In the genomic region with DNA sequence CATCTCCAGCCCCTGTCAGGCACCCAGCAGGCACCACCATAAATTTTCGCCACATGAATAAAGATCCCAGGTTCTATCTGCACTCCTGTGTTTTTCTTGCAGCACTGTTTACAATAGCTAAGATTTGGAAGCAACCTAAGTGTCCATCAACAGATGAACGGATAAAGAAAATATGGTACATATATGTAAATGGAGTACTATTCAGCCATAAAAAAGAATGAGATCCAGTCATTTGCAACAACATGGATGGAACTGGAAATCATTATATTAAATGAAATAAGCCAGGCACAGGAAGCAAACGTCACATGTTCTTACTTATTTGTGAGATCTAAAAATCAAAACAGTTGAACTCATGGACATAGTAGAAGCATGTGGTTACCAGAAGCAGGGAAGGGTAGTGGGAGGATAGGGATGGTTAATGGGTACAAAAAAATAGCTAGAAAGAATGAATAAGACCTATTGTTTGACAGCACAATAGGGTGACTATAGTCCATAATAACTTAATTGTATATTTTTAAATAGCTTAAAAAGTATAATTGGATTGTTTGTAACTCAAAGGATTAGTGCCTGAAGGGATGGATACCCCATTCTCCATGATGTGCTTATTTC, we compare ENCODE assay signal across 3 cellular contexts.
TF ChIP-seq lines count a peak whose summit lies in the region.

No MANE protein-coding gene starts in this region.

TF ChIP-seq in GM23338, 12 proteins besides CTCF, POLR2A, EP300 and RAD21 (continues in another document):
- TF ChIP-seq, protein P1, sequence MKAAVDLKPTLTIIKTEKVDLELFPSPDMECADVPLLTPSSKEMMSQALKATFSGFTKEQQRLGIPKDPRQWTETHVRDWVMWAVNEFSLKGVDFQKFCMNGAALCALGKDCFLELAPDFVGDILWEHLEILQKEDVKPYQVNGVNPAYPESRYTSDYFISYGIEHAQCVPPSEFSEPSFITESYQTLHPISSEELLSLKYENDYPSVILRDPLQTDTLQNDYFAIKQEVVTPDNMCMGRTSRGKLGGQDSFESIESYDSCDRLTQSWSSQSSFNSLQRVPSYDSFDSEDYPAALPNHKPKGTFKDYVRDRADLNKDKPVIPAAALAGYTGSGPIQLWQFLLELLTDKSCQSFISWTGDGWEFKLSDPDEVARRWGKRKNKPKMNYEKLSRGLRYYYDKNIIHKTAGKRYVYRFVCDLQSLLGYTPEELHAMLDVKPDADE (IDR thresholded peaks at IDR 0.05): no peak
- TF ChIP-seq EZH2 (IDR thresholded peaks at IDR 0.05; ENCODE audit: low read depth, unreplicated experiment) (no peak), CREB1 (CRISPR knock-in tag; IDR thresholded peaks at IDR 0.05; ENCODE audit: low read depth) (no peak), POLR2AphosphoS5 (IDR thresholded peaks at IDR 0.05; ENCODE audit: low read depth) (no peak)

TF ChIP-seq in HEK293, 187 proteins besides CTCF, POLR2A, EP300 and RAD21:
- peak; percentile 88 for TF ChIP-seq ZNF146 (tag by site-specific recombination; IDR thresholded peaks at IDR 0.05)
- no peak for TF ChIP-seq ZNF521 (tag by site-specific recombination; IDR thresholded peaks at IDR 0.05)

TF ChIP-seq in K562, 482 proteins besides CTCF, POLR2A, EP300 and RAD21:
- TF ChIP-seq RBM25 (IDR thresholded peaks at IDR 0.05; ENCODE audit: low read depth, low read length, severe bottlenecking) (peak; percentile 16), ZNF146 (CRISPR knock-in tag; IDR thresholded peaks at IDR 0.05; ENCODE audit: unreplicated experiment) (peak; percentile 77), HOXB6 (CRISPR knock-in tag; IDR thresholded peaks at IDR 0.05; ENCODE audit: borderline replicate concordance) (no peak), STAT5B (CRISPR knock-in tag; IDR thresholded peaks at IDR 0.05) (no peak)
- TF ChIP-seq, protein P2, sequence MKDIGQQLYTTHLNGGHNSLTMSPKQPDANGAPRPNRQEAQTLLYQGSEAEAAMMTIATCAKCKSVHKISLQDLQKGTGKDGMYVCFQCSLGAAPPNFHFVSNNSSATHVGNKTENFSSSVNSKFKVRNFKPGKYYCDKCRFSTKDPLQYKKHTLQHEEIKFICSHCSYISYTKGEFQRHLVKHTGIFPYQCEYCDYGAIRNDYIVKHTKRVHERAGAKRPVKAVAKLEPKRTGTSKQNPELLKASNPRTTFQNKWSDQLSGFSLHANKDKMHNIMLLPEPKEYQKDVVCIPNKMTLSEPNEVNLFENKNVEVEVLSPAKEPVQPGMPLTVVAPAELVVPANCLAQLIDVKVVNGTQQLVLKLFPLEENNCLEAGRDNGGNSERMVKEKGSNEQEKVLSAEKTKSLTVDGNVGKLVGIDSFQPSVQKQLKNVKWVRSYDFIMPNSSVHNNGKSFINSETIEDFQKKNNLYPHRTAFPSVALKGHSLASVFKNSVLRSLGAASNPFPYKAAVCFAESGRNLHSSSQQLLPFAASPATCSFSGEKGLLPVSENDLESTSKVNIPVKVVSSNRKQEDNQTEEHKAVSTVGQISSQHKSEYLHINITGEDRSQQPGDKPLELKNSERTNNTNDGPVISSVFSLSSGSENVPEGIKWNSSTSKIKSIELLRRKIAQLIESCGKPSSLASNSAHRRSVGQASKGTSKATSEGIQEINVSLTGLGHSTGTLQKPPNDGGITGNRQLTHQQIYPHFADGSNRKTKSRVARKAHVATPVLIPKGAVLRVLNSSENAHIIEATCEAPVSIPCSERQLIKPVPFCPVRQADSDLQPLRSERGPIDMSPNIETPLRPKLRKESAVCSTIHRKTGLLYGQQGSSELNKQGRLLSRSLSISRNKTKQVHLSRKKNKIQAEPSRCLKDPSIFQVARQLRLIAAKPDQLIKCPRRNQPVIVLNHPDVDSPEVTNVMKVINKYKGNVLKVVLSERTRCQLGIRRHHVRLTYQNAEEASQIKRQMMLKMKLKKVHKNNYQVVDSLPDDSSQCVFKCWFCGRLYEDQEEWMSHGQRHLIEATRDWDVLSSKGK (CRISPR knock-in tag; IDR thresholded peaks at IDR 0.05): no peak
- TF ChIP-seq, protein P3, sequence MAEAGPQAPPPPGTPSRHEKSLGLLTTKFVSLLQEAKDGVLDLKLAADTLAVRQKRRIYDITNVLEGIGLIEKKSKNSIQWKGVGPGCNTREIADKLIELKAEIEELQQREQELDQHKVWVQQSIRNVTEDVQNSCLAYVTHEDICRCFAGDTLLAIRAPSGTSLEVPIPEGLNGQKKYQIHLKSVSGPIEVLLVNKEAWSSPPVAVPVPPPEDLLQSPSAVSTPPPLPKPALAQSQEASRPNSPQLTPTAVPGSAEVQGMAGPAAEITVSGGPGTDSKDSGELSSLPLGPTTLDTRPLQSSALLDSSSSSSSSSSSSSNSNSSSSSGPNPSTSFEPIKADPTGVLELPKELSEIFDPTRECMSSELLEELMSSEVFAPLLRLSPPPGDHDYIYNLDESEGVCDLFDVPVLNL (CRISPR knock-in tag; IDR thresholded peaks at IDR 0.05; ENCODE audit: low read depth): no peak
